In genomic region chr1:180157108-180157507, GRCh38 we compare ENCODE assay signal across 11 cellular contexts. TPM values are rescaled to one million over a fixed set of nuclear protein-coding genes. Genes with fewer than 3 reads are reported as not detected.
A peak's percentile ranks its signal among the peaks of the same experiment; 100 is the strongest.
DNase-seq lines count a peak whose midpoint lies in the region; ATAC-seq and TF ChIP-seq lines count a peak whose summit lies in the region.
"Had no signal": no experiment of that assay in that cellular context is flagged by ENCODE, and none has a peak within 500 bp of the region (broad histone marks: within the 10 kb centered on the region; RNA-seq: fewer than 3 reads in every experiment).

No MANE protein-coding gene starts in this region.

- no peaks in the 10 kb centered on the region; the same call in 2 of the 3 replicates for H3K36me3 Mint-ChIP-seq in GM23338 (ENCODE audit: low read depth)

- no peak overlapping the region for H3K4me2 ChIP-seq in GM23338

- H3K9me3 ChIP-seq in breast epithelium (no peaks in the 10 kb centered on the region), mucosa of rectum (ENCODE audit: control insufficient read depth in 2 of 2, low read length in 2 of 2) (no peaks in the 10 kb centered on the region), tibial nerve (no peaks in the 10 kb centered on the region), BE2C (no peaks in the 10 kb centered on the region)
- H3K9me3 ChIP-seq: spleen had no signal

- intact Hi-C loops in breast epithelium (cut with DNase I; ENCODE audit: low total_unique reads): no loop called here

- H3K36me3 ChIP-seq in breast epithelium: no peaks in the 10 kb centered on the region
- no peaks in the 10 kb centered on the region for H3K36me3 ChIP-seq in mucosa of rectum (ENCODE audit: control insufficient read depth in 2 of 2, insufficient read depth in 2 of 2, low read length in 2 of 2)
- no peaks in the 10 kb centered on the region for H3K36me3 ChIP-seq in tibial nerve
- no peaks in the 10 kb centered on the region for H3K36me3 ChIP-seq in BE2C
- no peaks in the 10 kb centered on the region for H3K36me3 ChIP-seq in GM23338 (ENCODE audit: insufficient read depth)
- H3K36me3 ChIP-seq: spleen had no signal

- H3K27ac ChIP-seq in breast epithelium (peak overlapping the region; percentile 41 to 56), mucosa of rectum (ENCODE audit: low read depth in 2 of 2, low read length in 2 of 2) (peak overlapping the region; percentile 83 to 91), tibial nerve (no peak overlapping the region), GM23338 (ENCODE audit: low read depth) (no peak overlapping the region)
- H3K27ac ChIP-seq: RWPE1 had no signal

- 77 to 79% methylated on average over 4 of the region's 4 CpGs for WGBS in tibial nerve, 2 donors

- H3K4me1 Mint-ChIP-seq in GM23338: peaks cover 35% of the 10 kb centered on the region

- H3K9me3 Mint-ChIP-seq in GM23338: no peaks in the 10 kb centered on the region
- H3K9me3 Mint-ChIP-seq: activated CD4-positive, alpha-beta T cell treated with anti-CD3 and anti-CD28 coated beads, Interleukin-2, amount 10 ng/mL, durations not matched to agents 7 days and 5 days had no signal

- H3F3A ChIP-seq in GM23338 (replicated peaks; ENCODE audit: low read depth): no peaks in the 10 kb centered on the region; the same call in 1 of the 2 replicates

- H3K27me3 ChIP-seq in breast epithelium (no peaks in the 10 kb centered on the region), mucosa of rectum (ENCODE audit: control insufficient read depth in 2 of 2, insufficient read depth in 2 of 2, low read length in 2 of 2) (no peaks in the 10 kb centered on the region), tibial nerve (no peaks in the 10 kb centered on the region), BE2C (no peaks in the 10 kb centered on the region), GM23338 (ENCODE audit: insufficient read depth) (peaks cover 30% of the 10 kb centered on the region)
- H3K27me3 ChIP-seq: spleen had no signal

- no peak overlapping the region for H3K27ac Mint-ChIP-seq in GM23338
- H3K27ac Mint-ChIP-seq: activated CD4-positive, alpha-beta T cell treated with anti-CD3 and anti-CD28 coated beads, Interleukin-2, amount 10 ng/mL, durations not matched to agents 7 days and 5 days had no signal

- peaks cover 50% of the 10 kb centered on the region for H4K20me1 ChIP-seq in GM23338 (replicated peaks; ENCODE audit: insufficient read depth)

- peak overlapping the region in 1 of 2 donors; percentile 89 for H3K9ac ChIP-seq in mucosa of rectum (ENCODE audit: low read depth in 1 of 2, low read length in 2 of 2)

- TF ChIP-seq CTCF in breast epithelium (IDR thresholded peaks at IDR 0.05) (no peak), tibial nerve (IDR thresholded peaks at IDR 0.05) (no peak), BE2C (IDR thresholded peaks at IDR 0.05; ENCODE audit: low read depth, low read length) (no peak), GM23338 (conservative IDR thresholded peaks at IDR 0.05; ENCODE audit: low read depth in 2 of 2) (no peak)

- peaks cover 0 to 12% of the 10 kb centered on the region in 2 donors for H3K4me1 ChIP-seq in breast epithelium
- peaks cover 33 to 44% of the 10 kb centered on the region in 2 donors for H3K4me1 ChIP-seq in mucosa of rectum (ENCODE audit: control insufficient read depth in 2 of 2, insufficient read depth in 2 of 2, low read length in 2 of 2)
- H3K4me1 ChIP-seq in tibial nerve: peaks cover 0 to 33% (median 5%) of the 10 kb centered on the region in 4 donors
- H3K4me1 ChIP-seq in BE2C: no peaks in the 10 kb centered on the region
- peaks cover 36% of the 10 kb centered on the region for H3K4me1 ChIP-seq in GM23338 (ENCODE audit: insufficient read depth)

- H2AFZ ChIP-seq in GM23338: no peak overlapping the region

- ATAC-seq in GM23338: no peak

- DNase-seq in AG08396 (ENCODE audit: low spot score): peak; percentile 64
- peak; percentile 55 for DNase-seq in LHCN-M2 (ENCODE audit: low read depth)
- DNase-seq in breast epithelium (ENCODE audit: low spot score in 2 of 2): no peak
- DNase-seq in tibial nerve (ENCODE audit: low spot score in 2 of 2): no peak
- DNase-seq in BE2C: no peak
- DNase-seq in GM23338 (ENCODE audit: low spot score): no peak
- no peak for DNase-seq in superior temporal gyrus (ENCODE audit: extremely low spot score)
- DNase-seq: activated CD4-positive, alpha-beta T cell treated with anti-CD3 and anti-CD28 coated beads, Interleukin-2, amount 10 ng/mL, durations not matched to agents 7 days and 5 days; spleen had no signal

- no peak overlapping the region; the same call in 2 of the 3 replicates for H3K4me3 Mint-ChIP-seq in GM23338
- H3K4me3 Mint-ChIP-seq: activated CD4-positive, alpha-beta T cell treated with anti-CD3 and anti-CD28 coated beads, Interleukin-2, amount 10 ng/mL, durations not matched to agents 7 days and 5 days had no signal

- no peak for TF ChIP-seq EP300 in tibial nerve (IDR thresholded peaks at IDR 0.05)

- H3K9me2 ChIP-seq in GM23338 (ENCODE audit: insufficient read depth): no peaks in the 10 kb centered on the region; the same call in 1 of the 2 replicates

- H3K79me2 ChIP-seq in GM23338 (replicated peaks; ENCODE audit: insufficient read depth): peaks cover 50% of the 10 kb centered on the region

- TF ChIP-seq POLR2A in breast epithelium (IDR thresholded peaks at IDR 0.05): no peak
- TF ChIP-seq POLR2A in tibial nerve (IDR thresholded peaks at IDR 0.05): no peak

- peaks cover 18% of the 10 kb centered on the region for H3K27me3 Mint-ChIP-seq in GM23338 (ENCODE audit: insufficient read depth, low read depth, poor library complexity)
- H3K27me3 Mint-ChIP-seq: activated CD4-positive, alpha-beta T cell treated with anti-CD3 and anti-CD28 coated beads, Interleukin-2, amount 10 ng/mL, durations not matched to agents 7 days and 5 days had no signal

- H3K4me3 ChIP-seq in breast epithelium: no peak overlapping the region
- H3K4me3 ChIP-seq in mucosa of rectum (ENCODE audit: low read length in 2 of 2): peak overlapping the region; percentile 83 to 86
- H3K4me3 ChIP-seq in tibial nerve: no peak overlapping the region
- no peak overlapping the region for H3K4me3 ChIP-seq in BE2C (ENCODE audit: low read depth, low read length)
- no peak overlapping the region for H3K4me3 ChIP-seq in GM23338

TF ChIP-seq in GM23338, 12 proteins besides CTCF, POLR2A, EP300 and RAD21 (continues in another document):
- TF ChIP-seq EZH2phosphoT487 (IDR thresholded peaks at IDR 0.05; ENCODE audit: unreplicated experiment): no peak
- no peak for TF ChIP-seq CREB1 (CRISPR knock-in tag; IDR thresholded peaks at IDR 0.05; ENCODE audit: low read depth)
- no peak for TF ChIP-seq ETS1 (IDR thresholded peaks at IDR 0.05)
- no peak for TF ChIP-seq EZH2 (IDR thresholded peaks at IDR 0.05; ENCODE audit: low read depth, unreplicated experiment)
- no peak for TF ChIP-seq ZNF114 (CRISPR knock-in tag; IDR thresholded peaks at IDR 0.05)
- TF ChIP-seq REST (IDR thresholded peaks at IDR 0.05; ENCODE audit: unreplicated experiment): no peak
- TF ChIP-seq ZNF331 (CRISPR knock-in tag; IDR thresholded peaks at IDR 0.05; ENCODE audit: low read depth): no peak
- TF ChIP-seq POLR2AphosphoS5 (IDR thresholded peaks at IDR 0.05; ENCODE audit: low read depth): no peak
- no peak for TF ChIP-seq JUNB (IDR thresholded peaks at IDR 0.05; ENCODE audit: unreplicated experiment)
- no peak for TF ChIP-seq STAT1 (IDR thresholded peaks at IDR 0.05; ENCODE audit: unreplicated experiment)

RNA-seq across cellular contexts. Expression of gene QSOX1, which starts 2.4 kb away (rescaled TPM):
- total RNA-seq in LHCN-M2 (2014; rRNA removed) (168 and 254 TPM in 2 replicates), breast epithelium (10 to 100 TPM; 43.3 to 85.5 (median 67.5) TPM), tibial nerve (10 to 100 TPM; 41.0 to 55.5 (median 50.7) TPM)
- 254 TPM for polyA plus RNA-seq in LHCN-M2 (2012)
- 151 TPM for polyA plus RNA-seq in BE2C (2012; ENCODE audit: insufficient read depth, insufficient read length, low read depth)
- 107 and 119 TPM in 2 replicates for total RNA-seq in GM23338 (2014; rRNA removed; shearing (Covaris generic))
- polyA plus RNA-seq in GM23338 (2016; fragmentation: Nextera tagmentation; extraction: Ambion mirVana): 47.8 and 64.8 TPM in 2 replicates

Comparison
In these comparisons a context has a peak if more than half of its experiments do, and no peak if none do; other contexts are left out.
1. DNase-seq: peak in AG08396 (single experiment) and LHCN-M2 (single experiment); none in breast epithelium (0 of 2), tibial nerve (0 of 2), BE2C (single experiment), GM23338 (single experiment) and superior temporal gyrus (single experiment).
2. H3K27ac ChIP-seq: peak in breast epithelium (2 of 2) and mucosa of rectum (2 of 2); none in tibial nerve (0 of 4) and GM23338 (single experiment).
3. H3K4me3 ChIP-seq: peak in mucosa of rectum (2 of 2); none in breast epithelium (0 of 3), tibial nerve (0 of 4), BE2C (single experiment) and GM23338 (single experiment).